In genomic region chr1:12067900-12068821, GRCh38 we compare ENCODE assay signal across 8 cellular contexts. TPM values are rescaled to one million over a fixed set of nuclear protein-coding genes. Genes with fewer than 3 reads are reported as not detected.
DNase-seq lines count a peak whose midpoint lies in the region; ATAC-seq lines count a peak whose summit lies in the region.

No MANE protein-coding gene starts in this region.

- no peaks in the 10 kb centered on the region for H3K36me3 ChIP-seq in CD4-positive, CD25-positive, alpha-beta regulatory T cell (ENCODE audit: control insufficient read depth, insufficient read depth, low read length)

- no peaks in the 10 kb centered on the region for H3K9me3 ChIP-seq in CD4-positive, CD25-positive, alpha-beta regulatory T cell (ENCODE audit: control insufficient read depth in 2 of 2, low read length in 2 of 2)

- H3K36me3 Mint-ChIP-seq in CD4-positive, CD25-positive, alpha-beta regulatory T cell = no peaks in the 10 kb centered on the region
- peaks cover 36% of the 10 kb centered on the region for H3K36me3 Mint-ChIP-seq in activated CD4-positive, alpha-beta T cell treated with anti-CD3 and anti-CD28 coated beads, Interleukin-2, amount 10 ng/mL, durations not matched to agents 24 days and 14 days (ENCODE audit: low read depth)

- peak overlapping the region; percentile 85 to 93 (median 88) for H3K27ac Mint-ChIP-seq in CD4-positive, CD25-positive, alpha-beta regulatory T cell
- H3K27ac Mint-ChIP-seq in activated CD4-positive, alpha-beta T cell treated with anti-CD3 and anti-CD28 coated beads, Interleukin-2, amount 10 ng/mL, durations not matched to agents 24 days and 14 days = peak overlapping the region; percentile 94

- intact Hi-C loops in activated CD4-positive, alpha-beta T cell treated with anti-CD3 and anti-CD28 coated beads, Interleukin-2, amount 10 ng/mL, durations not matched to agents 24 days and 14 days (cut with micrococcal nuclease) = loop anchor here (1.0 to 10.0 kb wide), 9 partner anchors 11 to 549 kb away; partner anchors contain the start of genes DHRS3 and MIIP

- no peaks in the 10 kb centered on the region for H3K27me3 ChIP-seq in CD4-positive, CD25-positive, alpha-beta regulatory T cell (ENCODE audit: control insufficient read depth, insufficient read depth, low read length)

- peak overlapping the region; percentile 74 to 91 (median 80) for H3K4me3 Mint-ChIP-seq in CD4-positive, CD25-positive, alpha-beta regulatory T cell
- H3K4me3 Mint-ChIP-seq in activated CD4-positive, alpha-beta T cell treated with anti-CD3 and anti-CD28 coated beads, Interleukin-2, amount 10 ng/mL, durations not matched to agents 24 days and 14 days = peak overlapping the region; percentile 71

- peak in 2 of 3 donors; percentile 40 to 77 for DNase-seq in CD4-positive, CD25-positive, alpha-beta regulatory T cell
- peak; percentile 81 for DNase-seq in activated CD4-positive, alpha-beta T cell treated with anti-CD3 and anti-CD28 coated beads, Interleukin-2, amount 10 ng/mL, durations not matched to agents 24 days and 14 days
- DNase-seq in iris pigment epithelial cell (ENCODE audit: low read depth) (peak; percentile 81), NCI-H1048 (lab: John Stamatoyannopoulos, UW) (no peak), DMS153 (lab: John Stamatoyannopoulos, UW) (no peak)

- peaks cover 19 to 64% (median 43%) of the 10 kb centered on the region in 4 donors for H3K4me1 Mint-ChIP-seq in CD4-positive, CD25-positive, alpha-beta regulatory T cell
- peaks cover 55% of the 10 kb centered on the region for H3K4me1 Mint-ChIP-seq in activated CD4-positive, alpha-beta T cell treated with anti-CD3 and anti-CD28 coated beads, Interleukin-2, amount 10 ng/mL, durations not matched to agents 24 days and 14 days

- no peaks in the 10 kb centered on the region for H3K9me3 Mint-ChIP-seq in CD4-positive, CD25-positive, alpha-beta regulatory T cell
- no peaks in the 10 kb centered on the region for H3K9me3 Mint-ChIP-seq in activated CD4-positive, alpha-beta T cell treated with anti-CD3 and anti-CD28 coated beads, Interleukin-2, amount 10 ng/mL, durations not matched to agents 24 days and 14 days

- peaks cover 8% of the 10 kb centered on the region for H3K27me3 Mint-ChIP-seq in CD4-positive, CD25-positive, alpha-beta regulatory T cell
- H3K27me3 Mint-ChIP-seq in activated CD4-positive, alpha-beta T cell treated with anti-CD3 and anti-CD28 coated beads, Interleukin-2, amount 10 ng/mL, durations not matched to agents 24 days and 14 days = peaks cover 4% of the 10 kb centered on the region

- ATAC-seq in CD4-positive, CD25-positive, alpha-beta regulatory T cell (ENCODE audit: low read depth in 2 of 2) = peak; percentile 61 to 69
- ATAC-seq in GM21786 (IDR thresholded peaks at IDR 0.05; ENCODE audit: unreplicated experiment) (peak; percentile 42), GM18498 (IDR thresholded peaks at IDR 0.05; ENCODE audit: unreplicated experiment) (no peak), esophagus mucosa (no peak)

- peak overlapping the region; percentile 77 for H3K27ac ChIP-seq in CD4-positive, CD25-positive, alpha-beta regulatory T cell (ENCODE audit: insufficient read depth, low read length, poor library complexity, severe bottlenecking)

- peak overlapping the region; percentile 59 for H3K4me3 ChIP-seq in CD4-positive, CD25-positive, alpha-beta regulatory T cell (ENCODE audit: low read depth, low read length)

- H3K4me1 ChIP-seq in CD4-positive, CD25-positive, alpha-beta regulatory T cell (ENCODE audit: control insufficient read depth, insufficient read depth, low read length, poor library complexity, severe bottlenecking) = peaks cover 64% of the 10 kb centered on the region

RNA-seq across cellular contexts. Expression of gene TNFRSF8, which starts 5.1 kb away (rescaled TPM):
- 2.3 TPM for total RNA-seq in CD4-positive, CD25-positive, alpha-beta regulatory T cell
- polyA plus RNA-seq in CD4-positive, CD25-positive, alpha-beta regulatory T cell = 1 to 10 TPM; 1.1 to 3.2 (median 1.3) TPM
- 33.2 and 35.1 TPM in 2 replicates for total RNA-seq in activated CD4-positive, alpha-beta T cell treated with anti-CD3 and anti-CD28 coated beads, Interleukin-2, amount 10 ng/mL, durations not matched to agents 24 days and 14 days
- total RNA-seq in esophagus mucosa = 0.12 TPM

RNA-seq across cellular contexts. Expression of gene MIIP, which starts 48.9 kb away (rescaled TPM):
- 49.1 TPM for total RNA-seq in CD4-positive, CD25-positive, alpha-beta regulatory T cell
- 10 to 100 TPM; 31.9 to 45.1 (median 38.4) TPM for polyA plus RNA-seq in CD4-positive, CD25-positive, alpha-beta regulatory T cell
- 68.9 and 73.9 TPM in 2 replicates for total RNA-seq in activated CD4-positive, alpha-beta T cell treated with anti-CD3 and anti-CD28 coated beads, Interleukin-2, amount 10 ng/mL, durations not matched to agents 24 days and 14 days
- total RNA-seq in esophagus mucosa = 15.2 TPM

Comparison
In these comparisons a context has a peak if more than half of its experiments do, and no peak if none do; other contexts are left out.
1. ATAC-seq: peak in CD4-positive, CD25-positive, alpha-beta regulatory T cell (2 of 2) and GM21786 (single experiment); none in GM18498 (single experiment) and esophagus mucosa (single experiment).
2. DNase-seq: peak in CD4-positive, CD25-positive, alpha-beta regulatory T cell (2 of 3), activated CD4-positive, alpha-beta T cell treated with anti-CD3 and anti-CD28 coated beads, Interleukin-2, amount 10 ng/mL, durations not matched to agents 24 days and 14 days (single experiment) and iris pigment epithelial cell (single experiment); none in NCI-H1048 (single experiment) and DMS153 (single experiment).
3. RNA of gene TNFRSF8, which starts 5.1 kb away (total RNA-seq): 33.2 to 35.1 TPM in activated CD4-positive, alpha-beta T cell treated with anti-CD3 and anti-CD28 coated beads, Interleukin-2, amount 10 ng/mL, durations not matched to agents 24 days and 14 days; 2.3 TPM in CD4-positive, CD25-positive, alpha-beta regulatory T cell (single experiment) and 0.12 TPM in esophagus mucosa (single experiment); every median in the first group is over 10 times any median in the second.